ENCODE assay signal across 17 cellular contexts in genomic region chr17:17580662-17581470, GRCh38. TPM values are rescaled to one million over a fixed set of nuclear protein-coding genes. Genes with fewer than 3 reads are reported as not detected.
DNase-seq lines count a peak whose midpoint lies in the region; ATAC-seq and TF ChIP-seq lines count a peak whose summit lies in the region.
"Had no signal": no experiment of that assay in that cellular context is flagged by ENCODE, and none has a peak within 500 bp of the region (broad histone marks: within the 10 kb centered on the region; RNA-seq: fewer than 3 reads in every experiment).

No MANE protein-coding gene starts in this region.

- H2BK120ac ChIP-seq in neuronal stem cell (ENCODE audit: low read depth, low read length), result no peak overlapping the region

- ATAC-seq in GM19452 (IDR thresholded peaks at IDR 0.05; ENCODE audit: unreplicated experiment), result no peak
- ATAC-seq: activated T-cell treated with anti-CD3 and anti-CD28 coated beads, Interleukin-2, amount 50 U/mL, for 4 hours; effector memory CD8-positive, alpha-beta T cell; T-cell had no signal

- H3K4me1 ChIP-seq in HUES6 (ENCODE audit: control insufficient read depth, insufficient read depth, low read length) (peaks cover 22% of the 10 kb centered on the region; the same call in 1 of the 2 replicates), neuronal stem cell (ENCODE audit: control insufficient read depth in 2 of 2, insufficient read depth in 1 of 2, low read depth in 1 of 2, low read length in 2 of 2) (no peaks in the 10 kb centered on the region), thyroid gland (no peaks in the 10 kb centered on the region)

- H4K91ac ChIP-seq in neuronal stem cell (ENCODE audit: low read depth, low read length, poor library complexity), result no peak overlapping the region

- H3K4me2 ChIP-seq in neuronal stem cell (ENCODE audit: insufficient read depth, low read length, poor library complexity, severe bottlenecking), result no peak overlapping the region

- H3K27ac ChIP-seq in HUES6 (ENCODE audit: low read depth, low read length), result no peak overlapping the region
- no peak overlapping the region for H3K27ac ChIP-seq in neuronal stem cell (replicated peaks; ENCODE audit: low read length)
- no peak overlapping the region for H3K27ac ChIP-seq in thyroid gland

- H3K9me3 ChIP-seq in HUES6 (ENCODE audit: control insufficient read depth, insufficient read depth, low read depth, low read length) (no peaks in the 10 kb centered on the region), neuronal stem cell (replicated peaks in 1 of 2; ENCODE audit: control insufficient read depth in 2 of 2, insufficient read depth in 1 of 2, low read depth in 1 of 2, low read length in 2 of 2) (no peaks in the 10 kb centered on the region), thyroid gland (no peaks in the 10 kb centered on the region)
- H3K9me3 ChIP-seq: MG63 had no signal

- H3K36me3 ChIP-seq in HUES6 (ENCODE audit: control insufficient read depth, insufficient read depth, low read length), result peaks cover 7% of the 10 kb centered on the region
- H3K36me3 ChIP-seq in neuronal stem cell (replicated peaks in 1 of 2; ENCODE audit: control insufficient read depth in 2 of 2, insufficient read depth in 2 of 2, low read length in 2 of 2), result peaks cover 6 to 8% of the 10 kb centered on the region in 2 donors
- peaks cover 0 to 4% of the 10 kb centered on the region in 2 donors for H3K36me3 ChIP-seq in thyroid gland
- H3K36me3 ChIP-seq: MG63 had no signal

- no peak for TF ChIP-seq CTCF in thyroid gland (IDR thresholded peaks at IDR 0.05)

- H3K14ac ChIP-seq in neuronal stem cell (ENCODE audit: low read length), result no peak overlapping the region

- intact Hi-C loops in thyroid gland (cut with DNase I), result no loop called here

- H3K27me3 ChIP-seq in HUES6 (ENCODE audit: control insufficient read depth, insufficient read depth, low read length) (no peaks in the 10 kb centered on the region), neuronal stem cell (ENCODE audit: control insufficient read depth in 3 of 3, insufficient read depth in 3 of 3, low read depth in 1 of 3, low read length in 3 of 3) (no peaks in the 10 kb centered on the region), thyroid gland (no peaks in the 10 kb centered on the region)
- H3K27me3 ChIP-seq: MG63 had no signal

- H3K9ac ChIP-seq in HUES6 (ENCODE audit: low read length) (peak overlapping the region; percentile 6), neuronal stem cell (ENCODE audit: low read depth, low read length, poor library complexity) (no peak overlapping the region)

- H2BK15ac ChIP-seq in neuronal stem cell (ENCODE audit: low read length), result no peak overlapping the region

- H3K23ac ChIP-seq in neuronal stem cell (ENCODE audit: low read depth, low read length, poor library complexity), result no peak overlapping the region

- H2AFZ ChIP-seq in neuronal stem cell (ENCODE audit: low read length), result no peak overlapping the region

- H3K4me3 ChIP-seq in HUES6 (ENCODE audit: low read depth, low read length) (no peak overlapping the region), neuronal stem cell (ENCODE audit: low read length in 2 of 2) (no peak overlapping the region), thyroid gland (replicated peaks in 1 of 3) (no peak overlapping the region)
- H3K4me3 ChIP-seq: MG63 had no signal

- no peak overlapping the region for H2AK5ac ChIP-seq in neuronal stem cell (ENCODE audit: low read depth, low read length)

- H3K18ac ChIP-seq in neuronal stem cell (ENCODE audit: low read length), result peak overlapping the region; percentile 25

- H3K79me1 ChIP-seq in neuronal stem cell (ENCODE audit: low read depth, low read length), result peaks cover 7% of the 10 kb centered on the region

- no peak overlapping the region for H4K8ac ChIP-seq in neuronal stem cell (ENCODE audit: low read depth, low read length)

- 100% methylated on average over 2 of the region's 8 CpGs; no CpG with 5 or more reads in 1 of the 2 donors for WGBS in neuronal stem cell (ENCODE audit: extremely low coverage in 2 of 2, insufficient read length in 2 of 2, insufficient replicate concordance in 1 of 2), 2 donors
- 79 to 81% methylated on average over 8 of the region's 8 CpGs for WGBS in thyroid gland, 2 donors

- TF ChIP-seq POLR2A in thyroid gland (IDR thresholded peaks at IDR 0.05), result no peak

- peak; percentile 62 for DNase-seq in ELF-1 (ENCODE audit: low read depth, low spot score)
- DNase-seq in dermis blood vessel endothelial cell, result peak; percentile 22
- no peak for DNase-seq in neuronal stem cell (ENCODE audit: low spot score)
- no peak for DNase-seq in activated naive CD4-positive, alpha-beta T cell (lab: John Stamatoyannopoulos, UW)
- no peak for DNase-seq in thyroid gland
- DNase-seq in stimulated activated CD4-positive, alpha-beta T cell treated with anti-CD3 and anti-CD28 coated beads, Interleukin-15, amount 100 ng/mL, for 24 hours, result no peak
- DNase-seq: activated CD4-positive, alpha-beta T cell treated with anti-CD3 and anti-CD28 coated beads for 48 hours; activated T-cell treated with anti-CD3 and anti-CD28 coated beads, Interleukin-2, amount 50 U/mL, for 4 hours; effector memory CD8-positive, alpha-beta T cell; GDM1; kidney glomerular epithelial cell; MG63; naive B cell; OCI-M1; T-cell had no signal

- H2BK5ac ChIP-seq in neuronal stem cell (ENCODE audit: low read length), result no peak overlapping the region

- H3K4ac ChIP-seq in neuronal stem cell (ENCODE audit: low read length), result no peak overlapping the region

- no peak overlapping the region for H2BK12ac ChIP-seq in neuronal stem cell (ENCODE audit: low read length)

RNA-seq across cellular contexts. Expression of gene PEMT, which starts 10.6 kb away (rescaled TPM):
- total RNA-seq in dermis blood vessel endothelial cell (24.7 and 41.5 TPM in 2 replicates), thyroid gland (10 to 100 TPM; 52.5 to 76.1 (median 62.6) TPM)
- 42.5 TPM for polyA plus RNA-seq in neuronal stem cell (2013, experiment 1 of 2)
- polyA plus RNA-seq in neuronal stem cell (2013, experiment 2 of 2), result 39.1 TPM

Comparison
In these comparisons a context has a peak if more than half of its experiments do, and no peak if none do; other contexts are left out.
1. DNase-seq: peak in ELF-1 (single experiment) and dermis blood vessel endothelial cell (single experiment); none in neuronal stem cell (single experiment), activated naive CD4-positive, alpha-beta T cell (0 of 4), thyroid gland (0 of 2) and stimulated activated CD4-positive, alpha-beta T cell treated with anti-CD3 and anti-CD28 coated beads, Interleukin-15, amount 100 ng/mL, for 24 hours (single experiment).